In the genomic region with DNA sequence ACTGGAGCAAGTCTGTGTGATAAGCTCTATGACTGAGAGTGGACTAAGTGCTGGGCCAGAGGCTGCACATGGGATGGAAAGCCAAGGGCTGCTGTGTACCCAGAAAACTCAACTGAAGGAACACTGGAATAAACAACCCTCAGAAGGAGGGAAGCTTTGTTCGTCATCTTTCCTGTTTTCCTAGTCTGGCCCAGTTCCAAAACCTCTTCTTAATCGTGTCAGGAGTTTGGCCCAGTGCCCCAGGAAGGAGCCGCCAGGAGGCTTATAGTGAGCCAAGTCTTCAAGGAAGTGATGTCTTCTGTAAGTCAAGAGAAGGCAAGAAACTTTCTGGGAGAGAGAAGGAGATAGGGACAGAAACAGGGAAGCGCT, we compare ENCODE assay signal across 8 cellular contexts. TPM values are rescaled to one million over a fixed set of nuclear protein-coding genes. Genes with fewer than 3 reads are reported as not detected.
DNase-seq lines count a peak whose midpoint lies in the region; ATAC-seq and TF ChIP-seq lines count a peak whose summit lies in the region.

No MANE protein-coding gene starts in this region.

- H3K9me3 ChIP-seq in transverse colon: no peaks in the 10 kb centered on the region

- no peaks in the 10 kb centered on the region for H3K27me3 ChIP-seq in transverse colon

- H3K4me1 ChIP-seq in transverse colon: peaks cover 18 to 47% (median 34%) of the 10 kb centered on the region in 4 donors

- no peak for TF ChIP-seq POLR2A in transverse colon (IDR thresholded peaks at IDR 0.05)

- TF ChIP-seq CTCF in WI38 (IDR thresholded peaks at IDR 0.05; ENCODE audit: low read depth, low read length) (no peak), transverse colon (IDR thresholded peaks at IDR 0.05) (no peak)

- H3K4me3 ChIP-seq in WI38 (ENCODE audit: low read depth, low read length) (peak overlapping the region; percentile 75), transverse colon (no peak overlapping the region)

- no peaks in the 10 kb centered on the region for H3K36me3 ChIP-seq in transverse colon

- intact Hi-C loops in transverse colon (cut with DNase I; ENCODE audit: low total_unique reads): no loop called here

- CTCF ChIA-PET in HEK293T (lab: Yijun Ruan, JAX): interaction anchor here (1.1 kb wide), 1 partner anchor 14 kb away, joined by 5 read pairs; no protein-coding TSS in a partner anchor

- DNase-seq in DMS79 treated with DMSO at 0.1 percent for 48 hours (lab: John Stamatoyannopoulos, UW) (peak; percentile 29), DMS79 (lab: John Stamatoyannopoulos, UW) (no peak), hepatic stellate cell (ENCODE audit: low spot score) (peak; percentile 76), transverse colon (peak; percentile 87), HEK293T (ENCODE audit: extremely low spot score) (no peak)
- no peak for DNase-seq in central memory CD4-positive, alpha-beta T cell

- POLR2A ChIA-PET in HEK293T (lab: Yijun Ruan, JAX): no interaction called here

- in situ Hi-C loops in transverse colon (cut with MboI; ENCODE audit: low pct_ligation_motif_present in 1 of 4, low pct_unique_long_range_greater_than_20kb in 1 of 4, low sequenced_read_pairs in 3 of 4): no loop called here

- no peak for ATAC-seq in HG03039 (IDR thresholded peaks at IDR 0.05; ENCODE audit: unreplicated experiment)

- TF ChIP-seq EP300 in transverse colon (IDR thresholded peaks at IDR 0.05; ENCODE audit: low read depth): no peak

- 25 to 60% methylated on average over 1 to 4 of the region's 4 CpGs for WGBS in transverse colon (ENCODE audit: low coverage in 1 of 2), 2 donors

- H3K27ac ChIP-seq in transverse colon: peak overlapping the region; percentile 78 to 91 (median 84)

TF ChIP-seq in HEK293T, 16 proteins besides CTCF, POLR2A, EP300 and RAD21:
- TF ChIP-seq PKNOX1 (IDR thresholded peaks at IDR 0.05) (no peak), ELF4 (IDR thresholded peaks at IDR 0.05) (no peak), ZNF384 (IDR thresholded peaks at IDR 0.05) (no peak), FOXK2 (IDR thresholded peaks at IDR 0.05) (no peak), CTBP1 (IDR thresholded peaks at IDR 0.05; ENCODE audit: borderline replicate concordance) (no peak), LEF1 (IDR thresholded peaks at IDR 0.05; ENCODE audit: borderline replicate concordance) (no peak), NFRKB (IDR thresholded peaks at IDR 0.05) (no peak), FOXA1 (IDR thresholded peaks at IDR 0.05) (no peak)
TF ChIP-seq in HEK293T: peak in this region for 0.

RNA-seq across cellular contexts. Expression of gene TOP1, which starts 23.3 kb away (rescaled TPM):
- total RNA-seq in transverse colon: 10 to 100 TPM; 29.6 to 52.3 (median 36.9) TPM

Comparison
In these comparisons a context has a peak if more than half of its experiments do, and no peak if none do; other contexts are left out.
1. DNase-seq: peak in DMS79 treated with DMSO at 0.1 percent for 48 hours (single experiment), hepatic stellate cell (single experiment) and transverse colon (single experiment); none in DMS79 (single experiment), central memory CD4-positive, alpha-beta T cell (single experiment) and HEK293T (single experiment).